In the genomic region with DNA sequence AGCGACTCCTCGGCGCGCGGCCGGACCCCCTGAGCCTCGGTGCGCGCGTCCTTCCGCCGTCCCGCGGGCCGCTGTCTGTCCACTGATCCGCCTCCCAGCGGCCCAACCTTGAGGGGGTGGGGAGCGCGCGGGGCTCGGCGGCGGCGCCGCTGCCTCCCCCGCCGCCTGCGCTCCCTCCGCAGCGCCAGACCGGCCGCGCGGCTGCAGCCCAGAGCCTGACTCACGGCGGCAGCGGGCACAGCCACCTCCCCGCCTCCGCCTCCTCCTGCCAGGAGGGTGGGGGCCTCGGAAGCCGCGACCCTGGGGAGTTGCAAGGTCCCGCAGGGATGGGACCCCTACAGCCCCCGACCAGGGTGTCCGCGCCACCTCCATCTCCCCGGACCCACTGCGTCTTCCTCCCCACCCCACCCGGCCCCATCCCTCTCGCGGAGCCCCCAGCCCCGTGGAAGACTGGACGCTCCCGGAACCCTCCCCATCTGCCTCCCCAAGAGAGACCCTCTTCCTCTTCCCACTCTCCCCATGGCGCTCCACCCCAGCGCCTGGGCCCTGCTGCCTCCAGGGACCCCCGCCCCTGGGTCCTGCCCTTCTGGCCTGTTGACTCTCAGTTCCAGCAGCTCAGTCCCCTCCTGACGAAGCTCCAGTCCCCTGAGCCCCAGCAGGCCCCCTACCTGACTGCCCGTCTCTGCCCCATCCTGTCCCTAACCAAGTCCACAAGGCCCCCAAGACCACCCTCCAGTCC, we compare ENCODE assay signal across 8 cellular contexts. TPM values are rescaled to one million over a fixed set of nuclear protein-coding genes. Genes with fewer than 3 reads are reported as not detected.
DNase-seq lines count a peak whose midpoint lies in the region; TF ChIP-seq lines count a peak whose summit lies in the region.

No MANE protein-coding gene starts in this region.

- TF ChIP-seq EP300 in stomach (IDR thresholded peaks at IDR 0.05) = no peak

- H3K27ac ChIP-seq in HEK293 (ENCODE audit: extremely low read depth, low read depth, low read length) = no peak overlapping the region
- no peak overlapping the region for H3K27ac ChIP-seq in iPS-20b (ENCODE audit: low read length)
- peak overlapping the region in 2 of 5 donors; percentile 11 to 42 for H3K27ac ChIP-seq in stomach
- H3K27ac ChIP-seq in testis = peak overlapping the region in 1 of 2 donors; percentile 8

- no peak overlapping the region; the same call in 1 of the 2 replicates for H3K4me3 ChIP-seq in HEK293 (ENCODE audit: low read depth, low read length)
- peak overlapping the region; percentile 56; the same call in 1 of the 2 replicates for H3K4me3 ChIP-seq in iPS-20b (ENCODE audit: low read length)
- H3K4me3 ChIP-seq in stomach = peak overlapping the region; percentile 22 to 39 (median 33)
- peak overlapping the region in 1 of 2 donors; percentile 42 for H3K4me3 ChIP-seq in testis

- TF ChIP-seq CTCF in HEK293 (tag by site-specific recombination; IDR thresholded peaks at IDR 0.05) = no peak
- TF ChIP-seq CTCF in stomach (IDR thresholded peaks at IDR 0.05) = no peak
- TF ChIP-seq CTCF in testis (IDR thresholded peaks at IDR 0.05) = no peak

- intact Hi-C loops in stomach (cut with DNase I; ENCODE audit: low total_unique reads) = no loop called here
- intact Hi-C loops in testis (cut with DNase I; ENCODE audit: low total_unique reads) = no loop called here

- peaks cover 0 to 23% of the 10 kb centered on the region in 2 experiments; a peak in 1 of 3 replicates for H3K36me3 ChIP-seq in HEK293 (ENCODE audit: control insufficient read depth in 2 of 2, insufficient read depth in 1 of 2, low read length in 2 of 2)
- H3K36me3 ChIP-seq in iPS-20b (ENCODE audit: insufficient read depth, low read depth, low read length) = no peaks in the 10 kb centered on the region
- peaks cover 23 to 27% (median 25%) of the 10 kb centered on the region in 4 donors for H3K36me3 ChIP-seq in stomach
- no peaks in the 10 kb centered on the region for H3K36me3 ChIP-seq in testis (ENCODE audit: low read depth, missing control alignments)

- H3K9me3 ChIP-seq in HEK293 (ENCODE audit: control insufficient read depth, insufficient read depth, low read depth, low read length) (no peaks in the 10 kb centered on the region), iPS-20b (ENCODE audit: insufficient read depth, low read depth, low read length) (peaks cover 5% of the 10 kb centered on the region; the same call in 1 of the 2 replicates), stomach (no peaks in the 10 kb centered on the region), testis (no peaks in the 10 kb centered on the region)

- POLR2A ChIA-PET in HEK293 (lab: Yijun Ruan, JAX) = interaction anchor here (0.9 kb wide), 1 partner anchor 13 kb away, joined by 3 read pairs; no protein-coding TSS in a partner anchor

- no peak for TF ChIP-seq POLR2A in stomach (IDR thresholded peaks at IDR 0.05)
- no peak for TF ChIP-seq POLR2A in testis (IDR thresholded peaks at IDR 0.05)

- WGBS in stomach, 5 donors = 2 to 29% (median 5%) methylated on average over 8 to 59 of the region's 59 CpGs
- WGBS in testis, 2 donors = 3 to 10% methylated on average over 15 to 51 of the region's 59 CpGs

- peak; percentile 77 for DNase-seq in astrocyte of the hippocampus (ENCODE audit: low read depth, low spot score)
- DNase-seq in stomach = no peak
- no peak for DNase-seq in dedifferentiated amniotic fluid mesenchymal stem cell (ENCODE audit: extremely low spot score)
- DNase-seq in stimulated activated naive CD4-positive, alpha-beta T cell treated with Interleukin-2 at 50 U/mL for 16 hours (lab: John Stamatoyannopoulos, UW) = no peak
- DNase-seq in NCI-H1436 treated with DMSO at 0.1 percent for 48 hours (lab: John Stamatoyannopoulos, UW) = no peak
- no peak for DNase-seq in testis

- H3K27me3 ChIP-seq in iPS-20b (ENCODE audit: insufficient read depth, low read length) (peaks cover 55% of the 10 kb centered on the region), stomach (peaks cover 6 to 32% (median 23%) of the 10 kb centered on the region in 3 donors), testis (no peaks in the 10 kb centered on the region)

- H3K4me1 ChIP-seq in HEK293 (ENCODE audit: control insufficient read depth, insufficient read depth, low read length) = no peaks in the 10 kb centered on the region; the same call in 1 of the 2 replicates
- H3K4me1 ChIP-seq in iPS-20b (ENCODE audit: insufficient read depth, low read length) = no peaks in the 10 kb centered on the region; the same call in 1 of the 2 replicates
- peaks cover 34 to 66% (median 45%) of the 10 kb centered on the region in 4 donors for H3K4me1 ChIP-seq in stomach
- H3K4me1 ChIP-seq in testis = peaks cover 37% of the 10 kb centered on the region

- CTCF ChIA-PET in HEK293 (lab: Yijun Ruan, JAX) = no interaction called here

- no peak overlapping the region for H3K9ac ChIP-seq in iPS-20b (ENCODE audit: low read depth, low read length)

TF ChIP-seq in HEK293, 187 proteins besides CTCF, POLR2A, EP300 and RAD21:
- no peak for TF ChIP-seq OSR2 (tag by site-specific recombination; IDR thresholded peaks at IDR 0.05)
- TF ChIP-seq, protein P1, sequence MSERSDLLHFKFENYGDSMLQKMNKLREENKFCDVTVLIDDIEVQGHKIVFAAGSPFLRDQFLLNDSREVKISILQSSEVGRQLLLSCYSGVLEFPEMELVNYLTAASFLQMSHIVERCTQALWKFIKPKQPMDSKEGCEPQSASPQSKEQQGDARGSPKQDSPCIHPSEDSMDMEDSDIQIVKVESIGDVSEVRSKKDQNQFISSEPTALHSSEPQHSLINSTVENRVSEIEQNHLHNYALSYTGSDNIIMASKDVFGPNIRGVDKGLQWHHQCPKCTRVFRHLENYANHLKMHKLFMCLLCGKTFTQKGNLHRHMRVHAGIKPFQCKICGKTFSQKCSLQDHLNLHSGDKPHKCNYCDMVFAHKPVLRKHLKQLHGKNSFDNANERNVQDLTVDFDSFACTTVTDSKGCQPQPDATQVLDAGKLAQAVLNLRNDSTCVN (tag by site-specific recombination; optimal IDR thresholded peaks at IDR 0.05) = peak; percentile 13
- TF ChIP-seq, protein P2, sequence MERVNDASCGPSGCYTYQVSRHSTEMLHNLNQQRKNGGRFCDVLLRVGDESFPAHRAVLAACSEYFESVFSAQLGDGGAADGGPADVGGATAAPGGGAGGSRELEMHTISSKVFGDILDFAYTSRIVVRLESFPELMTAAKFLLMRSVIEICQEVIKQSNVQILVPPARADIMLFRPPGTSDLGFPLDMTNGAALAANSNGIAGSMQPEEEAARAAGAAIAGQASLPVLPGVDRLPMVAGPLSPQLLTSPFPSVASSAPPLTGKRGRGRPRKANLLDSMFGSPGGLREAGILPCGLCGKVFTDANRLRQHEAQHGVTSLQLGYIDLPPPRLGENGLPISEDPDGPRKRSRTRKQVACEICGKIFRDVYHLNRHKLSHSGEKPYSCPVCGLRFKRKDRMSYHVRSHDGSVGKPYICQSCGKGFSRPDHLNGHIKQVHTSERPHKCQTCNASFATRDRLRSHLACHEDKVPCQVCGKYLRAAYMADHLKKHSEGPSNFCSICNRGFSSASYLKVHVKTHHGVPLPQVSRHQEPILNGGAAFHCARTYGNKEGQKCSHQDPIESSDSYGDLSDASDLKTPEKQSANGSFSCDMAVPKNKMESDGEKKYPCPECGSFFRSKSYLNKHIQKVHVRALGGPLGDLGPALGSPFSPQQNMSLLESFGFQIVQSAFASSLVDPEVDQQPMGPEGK (tag by site-specific recombination; IDR thresholded peaks at IDR 0.05) = no peak; the same call in 1 of the 2 replicates
- no peak for TF ChIP-seq GFI1B (tag by site-specific recombination; IDR thresholded peaks at IDR 0.05)
- no peak for TF ChIP-seq GLI4 (tag by site-specific recombination; IDR thresholded peaks at IDR 0.05)
- TF ChIP-seq, protein P3, sequence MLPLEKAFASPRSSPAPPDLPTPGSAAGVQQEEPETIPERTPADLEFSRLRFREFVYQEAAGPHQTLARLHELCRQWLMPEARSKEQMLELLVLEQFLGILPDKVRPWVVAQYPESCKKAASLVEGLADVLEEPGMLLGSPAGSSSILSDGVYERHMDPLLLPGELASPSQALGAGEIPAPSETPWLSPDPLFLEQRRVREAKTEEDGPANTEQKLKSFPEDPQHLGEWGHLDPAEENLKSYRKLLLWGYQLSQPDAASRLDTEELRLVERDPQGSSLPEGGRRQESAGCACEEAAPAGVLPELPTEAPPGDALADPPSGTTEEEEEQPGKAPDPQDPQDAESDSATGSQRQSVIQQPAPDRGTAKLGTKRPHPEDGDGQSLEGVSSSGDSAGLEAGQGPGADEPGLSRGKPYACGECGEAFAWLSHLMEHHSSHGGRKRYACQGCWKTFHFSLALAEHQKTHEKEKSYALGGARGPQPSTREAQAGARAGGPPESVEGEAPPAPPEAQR (tag by site-specific recombination; IDR thresholded peaks at IDR 0.05) = no peak
- no peak for TF ChIP-seq ZNF792 (tag by site-specific recombination; IDR thresholded peaks at IDR 0.05)
- TF ChIP-seq ZNF292 (tag by site-specific recombination; IDR thresholded peaks at IDR 0.05; ENCODE audit: borderline replicate concordance, low read depth) = no peak

RNA-seq across cellular contexts. Expression of a gene that starts 1.2 kb away (rescaled TPM):
- total RNA-seq in stomach (under 1 TPM in 1 of 5 donors, not detected in 4; 0.72 TPM), testis (1 to 10 TPM; 6.0 to 9.6 TPM)
- polyA plus RNA-seq in stomach (1 to 10 TPM in 1 of 3 donors, under 1 TPM in 2; 0.19 to 1.1 (median 0.95) TPM), testis (ENCODE audit: insufficient read depth, low read depth, low replicate concordance) (2.6 TPM)

RNA-seq across cellular contexts. Expression of a gene that starts 14.5 kb away (rescaled TPM):
- total RNA-seq in stomach = 100 to 1,000 TPM; 115 to 590 (median 210) TPM
- polyA plus RNA-seq in stomach = 100 to 1,000 TPM; 173 to 538 (median 529) TPM
- 100 to 1,000 TPM; 522 to 897 TPM for total RNA-seq in testis
- polyA plus RNA-seq in testis (ENCODE audit: insufficient read depth, low read depth, low replicate concordance) = 486 TPM

RNA-seq across cellular contexts. Expression of a gene that starts 52.2 kb away (rescaled TPM):
- total RNA-seq in stomach (not detected), testis (not detected)
- polyA plus RNA-seq in stomach (not detected), testis (ENCODE audit: insufficient read depth, low read depth, low replicate concordance) (not detected)

Comparison
In these comparisons a context has a peak if more than half of its experiments do, and no peak if none do; other contexts are left out.
1. RNA of a gene that starts 1.2 kb away (total RNA-seq): 6.0 to 9.6 TPM in testis; 0.72 TPM in stomach; every median in the first group is over 4 times any median in the second.